25 cellular contexts compared by ENCODE assay signal in the genomic region with DNA sequence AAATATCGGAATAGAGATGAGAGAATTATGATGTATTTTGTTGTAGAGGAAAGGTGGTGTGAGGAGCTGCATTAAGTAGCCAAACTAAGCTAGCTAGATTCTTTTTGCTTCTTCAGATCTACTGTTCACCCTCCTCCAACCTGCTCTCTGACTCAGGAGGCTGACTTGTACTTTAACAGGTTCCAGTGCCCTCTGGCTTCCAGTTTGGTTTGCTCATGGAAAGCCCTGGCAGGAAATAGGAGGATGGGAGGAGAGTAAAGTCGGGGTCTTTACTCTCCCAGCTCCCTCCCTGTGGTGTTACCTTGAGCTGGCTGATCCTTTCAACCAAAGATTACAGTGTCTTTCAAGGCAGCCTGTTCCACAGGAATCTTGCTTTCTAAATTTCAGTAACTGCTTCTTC.
A peak's percentile ranks its signal among the peaks of the same experiment; 100 is the strongest.
DNase-seq lines count a peak whose midpoint lies in the region; ATAC-seq and TF ChIP-seq lines count a peak whose summit lies in the region.
"Had no signal": no experiment of that assay in that cellular context is flagged by ENCODE, and none has a peak within 500 bp of the region (broad histone marks: within the 10 kb centered on the region; RNA-seq: fewer than 3 reads in every experiment).

No MANE protein-coding gene starts in this region.

- no peak overlapping the region for H3K27ac Mint-ChIP-seq in H9
- H3K27ac Mint-ChIP-seq in WTC11: no peak overlapping the region
- no peak overlapping the region for H3K27ac Mint-ChIP-seq in neural progenitor cell
- no peak overlapping the region for H3K27ac Mint-ChIP-seq in activated T-cell treated with anti-CD3 and anti-CD28 coated beads, Interleukin-2, amount 50 U/mL, for 72 hours
- H3K27ac Mint-ChIP-seq: CD4-positive, alpha-beta T cell had no signal

- H3K27ac ChIP-seq in H9 (ENCODE audit: insufficient read length, low read depth, low read length) (no peak overlapping the region), neural progenitor cell (no peak overlapping the region), dorsolateral prefrontal cortex (no peak overlapping the region)
- H3K27ac ChIP-seq: BLaER1, HL-60, RWPE1 had no signal

- TF ChIP-seq CTCF in H9 (conservative IDR thresholded peaks at IDR 0.05): no peak
- no peak for TF ChIP-seq CTCF in WTC11 (IDR thresholded peaks at IDR 0.05)
- TF ChIP-seq CTCF in neural progenitor cell (IDR thresholded peaks at IDR 0.05): no peak
- TF ChIP-seq CTCF in dorsolateral prefrontal cortex (IDR thresholded peaks at IDR 0.05 in 54 of 56, conservative IDR thresholded peaks at IDR 0.05 in 2 of 56; ENCODE audit: low read depth in 1 of 56, partially characterized antibody in 56 of 56): no peak

- H2BK120ac ChIP-seq in H9 (ENCODE audit: low read depth, low read length, poor library complexity, severe bottlenecking): no peak overlapping the region

- in situ Hi-C loops in KBM-7 (cut with MboI; ENCODE audit: low pct_unique_long_range_greater_than_20kb, low sequenced_read_pairs): no loop called here

- no peaks in the 10 kb centered on the region for H3K36me3 ChIP-seq in neural progenitor cell
- H3K36me3 ChIP-seq: BLaER1 had no signal

- H2BK20ac ChIP-seq in H9 (ENCODE audit: low read depth, low read length, poor library complexity, severe bottlenecking): no peak overlapping the region

- no peak overlapping the region for H3K18ac ChIP-seq in H9 (ENCODE audit: insufficient read length, low read depth, low read length)

- no peak overlapping the region for H2BK12ac ChIP-seq in H9 (ENCODE audit: insufficient read length, low read depth, low read length)

- no peaks in the 10 kb centered on the region for H3K23me2 ChIP-seq in H9 (ENCODE audit: insufficient read length, low read depth, low read length, poor library complexity, severe bottlenecking)

- H3K4me3 ChIP-seq in neural progenitor cell (no peak overlapping the region), dorsolateral prefrontal cortex (no peak overlapping the region)
- H3K4me3 ChIP-seq: BLaER1, K562 had no signal

- no peak overlapping the region for H4K91ac ChIP-seq in H9 (ENCODE audit: insufficient read length, low read depth, low read length)

- H3F3A ChIP-seq in neural progenitor cell (ENCODE audit: low read depth): no peaks in the 10 kb centered on the region

- no peak overlapping the region for H3K23ac ChIP-seq in H9 (ENCODE audit: insufficient read length, low read depth, low read length)

- H4K5ac ChIP-seq in H9 (ENCODE audit: insufficient read length, low read depth, low read length): no peak overlapping the region

- CTCF ChIA-PET in WTC11 (lab: Charles Lee): no interaction called here

- H3K79me2 ChIP-seq in H9 (ENCODE audit: insufficient read depth, low read length): no peaks in the 10 kb centered on the region
- no peaks in the 10 kb centered on the region for H3K79me2 ChIP-seq in neural progenitor cell (ENCODE audit: low read depth)

- no peak overlapping the region for H3K4ac ChIP-seq in H9 (ENCODE audit: low read depth, low read length)

- no peak overlapping the region for H3T11ph ChIP-seq in H9 (ENCODE audit: low read length)

- no peaks in the 10 kb centered on the region for H3K4me1 Mint-ChIP-seq in H9
- no peaks in the 10 kb centered on the region for H3K4me1 Mint-ChIP-seq in WTC11
- H3K4me1 Mint-ChIP-seq in neural progenitor cell: peaks cover 2% of the 10 kb centered on the region
- H3K4me1 Mint-ChIP-seq in activated T-cell treated with anti-CD3 and anti-CD28 coated beads, Interleukin-2, amount 50 U/mL, for 72 hours (ENCODE audit: low read depth): no peaks in the 10 kb centered on the region

- intact Hi-C loops in dorsolateral prefrontal cortex (cut with DNase I): no loop called here

- H3K9me3 Mint-ChIP-seq in H9: peaks cover 55 to 74% of the 10 kb centered on the region in 2 experiments
- H3K9me3 Mint-ChIP-seq in WTC11: no peaks in the 10 kb centered on the region
- H3K9me3 Mint-ChIP-seq in neural progenitor cell: peaks cover 2% of the 10 kb centered on the region
- no peaks in the 10 kb centered on the region for H3K9me3 Mint-ChIP-seq in activated T-cell treated with anti-CD3 and anti-CD28 coated beads, Interleukin-2, amount 50 U/mL, for 72 hours
- H3K9me3 Mint-ChIP-seq: CD4-positive, alpha-beta T cell had no signal

- ATAC-seq in WTC11: peak; percentile 60
- no peak for ATAC-seq in activated T-cell treated with anti-CD3 and anti-CD28 coated beads, Interleukin-2, amount 50 U/mL, for 72 hours (replicated peaks in 1 of 2)
- ATAC-seq: K562, Panc1 had no signal

- H2BK5ac ChIP-seq in H9 (ENCODE audit: insufficient read length, low read length): no peak overlapping the region

- no peaks in the 10 kb centered on the region for H3K4me1 ChIP-seq in H9 (ENCODE audit: insufficient read depth, low read length)
- H3K4me1 ChIP-seq in neural progenitor cell: no peaks in the 10 kb centered on the region

- peaks cover 31% of the 10 kb centered on the region for H3K9me3 ChIP-seq in H9 (ENCODE audit: control insufficient read depth, low read depth, low read length)
- H3K9me3 ChIP-seq in neural progenitor cell (ENCODE audit: low read depth): peaks cover 6% of the 10 kb centered on the region
- H3K9me3 ChIP-seq: BLaER1 had no signal

- H3K27me3 Mint-ChIP-seq in H9 (ENCODE audit: low read depth) (no peaks in the 10 kb centered on the region; the same call in 1 of the 2 replicates), WTC11 (ENCODE audit: low read depth) (no peaks in the 10 kb centered on the region), neural progenitor cell (ENCODE audit: insufficient read depth, low read depth) (no peaks in the 10 kb centered on the region)
- H3K27me3 Mint-ChIP-seq in activated T-cell treated with anti-CD3 and anti-CD28 coated beads, Interleukin-2, amount 50 U/mL, for 72 hours (ENCODE audit: low read depth): peaks cover 6% of the 10 kb centered on the region
- H3K27me3 Mint-ChIP-seq: CD4-positive, alpha-beta T cell had no signal

- no peaks in the 10 kb centered on the region; a peak in 2 of 7 replicates for H3K36me3 Mint-ChIP-seq in H9 (ENCODE audit: insufficient read depth in 1 of 3, low read depth in 3 of 3)
- H3K36me3 Mint-ChIP-seq in WTC11: no peaks in the 10 kb centered on the region
- H3K36me3 Mint-ChIP-seq in neural progenitor cell: no peaks in the 10 kb centered on the region
- no peaks in the 10 kb centered on the region for H3K36me3 Mint-ChIP-seq in activated T-cell treated with anti-CD3 and anti-CD28 coated beads, Interleukin-2, amount 50 U/mL, for 72 hours (ENCODE audit: insufficient read depth in 2 of 2)

- H3K4me2 ChIP-seq in H9 (ENCODE audit: insufficient read depth, insufficient read length, low read length) (no peak overlapping the region), neural progenitor cell (no peak overlapping the region)
- H3K4me2 ChIP-seq: BLaER1 had no signal

- no peak overlapping the region for H2AFZ ChIP-seq in H9 (ENCODE audit: low read length)
- H2AFZ ChIP-seq in neural progenitor cell (replicated peaks): no peak overlapping the region

- H4K20me1 ChIP-seq in H9 (ENCODE audit: control insufficient read depth, insufficient read depth, insufficient read length) (no peaks in the 10 kb centered on the region), neural progenitor cell (ENCODE audit: low read depth) (no peaks in the 10 kb centered on the region)
- H4K20me1 ChIP-seq: BLaER1 had no signal

- peak; percentile 25 for DNase-seq in H9
- no peak for DNase-seq in WTC11 (ENCODE audit: low spot score)
- DNase-seq in islet precursor cell: peak; percentile 72
- peak; percentile 4 for DNase-seq in neural progenitor cell (ENCODE audit: low spot score)
- DNase-seq in KBM-7: no peak
- no peak for DNase-seq in activated T-cell treated with anti-CD3 and anti-CD28 coated beads, Interleukin-2, amount 50 U/mL, for 72 hours
- no peak for DNase-seq in dorsolateral prefrontal cortex
- DNase-seq in stimulated activated naive CD4-positive, alpha-beta T cell treated with Interleukin-2 at 50 U/mL for 16 hours (lab: John Stamatoyannopoulos, UW): no peak
- DNase-seq: CD4-positive, alpha-beta T cell; DMS53; GOT3; HCEC 1CT; NCI-H1105 treated with DMSO at 0.1 percent for 48 hours; NCI-H146; NCI-H1930; NCI-H446 treated with DMSO at 0.1 percent for 48 hours; NCI-H526; NCI-H82; NK-92 treated with Interleukin-12 subunit alpha and Interleukin-12 subunit beta, amount 100 ng/mL, for 24 hours; SHP77 treated with DMSO at 0.1 percent for 48 hours had no signal

- H3K56ac ChIP-seq in H9 (ENCODE audit: insufficient read length, low read depth, low read length): no peak overlapping the region

- no peak overlapping the region for H2AK5ac ChIP-seq in H9 (ENCODE audit: insufficient read length, low read length)

- WGBS in H9 (ENCODE audit: extremely low coverage, insufficient read length, low lambda C conversion rate): 100% methylated on average over 1 of the region's 2 CpGs

- POLR2A ChIA-PET in WTC11 (lab: Charles Lee): no interaction called here

- H3K14ac ChIP-seq in H9 (ENCODE audit: insufficient read depth, low read length): no peak overlapping the region

- H3K9ac ChIP-seq in H9 (ENCODE audit: extremely low read depth, insufficient read length, low read length) (no peak overlapping the region), neural progenitor cell (no peak overlapping the region)
- H3K9ac ChIP-seq: BLaER1 had no signal

- H3K79me1 ChIP-seq in H9 (ENCODE audit: insufficient read depth, low read depth, low read length, poor library complexity, severe bottlenecking): no peaks in the 10 kb centered on the region

- H2BK15ac ChIP-seq in H9 (ENCODE audit: low read depth, low read length): no peak overlapping the region

- no peak overlapping the region for H3K4me3 Mint-ChIP-seq in H9
- H3K4me3 Mint-ChIP-seq in WTC11: no peak overlapping the region
- H3K4me3 Mint-ChIP-seq in neural progenitor cell: no peak overlapping the region
- no peak overlapping the region for H3K4me3 Mint-ChIP-seq in activated T-cell treated with anti-CD3 and anti-CD28 coated beads, Interleukin-2, amount 50 U/mL, for 72 hours
- H3K4me3 Mint-ChIP-seq: CD4-positive, alpha-beta T cell had no signal

- H3K27me3 ChIP-seq in H9 (ENCODE audit: insufficient read depth, low read length) (no peaks in the 10 kb centered on the region), neural progenitor cell (no peaks in the 10 kb centered on the region), dorsolateral prefrontal cortex (peaks cover 0 to 67% (median 30%) of the 10 kb centered on the region in 45 donors)

- no peak overlapping the region for H4K8ac ChIP-seq in H9 (replicated peaks; ENCODE audit: insufficient read length, low read depth, low read length)

TF ChIP-seq in WTC11, 78 proteins besides CTCF, POLR2A, EP300 and RAD21 (continues in another document):
- TF ChIP-seq SOX15 (CRISPR knock-in tag; IDR thresholded peaks at IDR 0.05): no peak

Comparison
In these comparisons a context has a peak if more than half of its experiments do, and no peak if none do; other contexts are left out.
1. DNase-seq: peak in H9 (single experiment), islet precursor cell (single experiment) and neural progenitor cell (single experiment); none in WTC11 (single experiment), KBM-7 (single experiment), activated T-cell treated with anti-CD3 and anti-CD28 coated beads, Interleukin-2, amount 50 U/mL, for 72 hours (0 of 2), dorsolateral prefrontal cortex (0 of 10) and stimulated activated naive CD4-positive, alpha-beta T cell treated with Interleukin-2 at 50 U/mL for 16 hours (single experiment).